Comparison of ENCODE assay signal across 1 cellular context in genomic region chr7:978049-978346, GRCh38.
TF ChIP-seq lines count a peak whose summit lies in the region.

No MANE protein-coding gene starts in this region.

TF ChIP-seq in HepG2, 621 proteins besides CTCF, POLR2A, EP300 and RAD21:
- TF ChIP-seq ZNF670 (CRISPR knock-in tag; IDR thresholded peaks at IDR 0.05; ENCODE audit: borderline replicate concordance) = 0 out of 2 replicates have a peak, but pooled peaks have one; percentile 2
- TF ChIP-seq ZFP36L1 (CRISPR knock-in tag; IDR thresholded peaks at IDR 0.05) = peak; percentile 65; the same call in 1 of the 2 replicates
- TF ChIP-seq ZNF646 (CRISPR knock-in tag; IDR thresholded peaks at IDR 0.05) = 0 out of 2 replicates have a peak, but pooled peaks have one; percentile 1
- TF ChIP-seq ZNF674 (CRISPR knock-in tag; IDR thresholded peaks at IDR 0.05; ENCODE audit: low read depth) = 0 out of 2 replicates have a peak, but pooled peaks have one; percentile 31
- TF ChIP-seq ZNF549 (CRISPR knock-in tag; IDR thresholded peaks at IDR 0.05) = no peak
- peak; percentile 81; the same call in 1 of the 2 replicates for TF ChIP-seq ZNF558 (CRISPR knock-in tag; IDR thresholded peaks at IDR 0.05; ENCODE audit: borderline replicate concordance)
- no peak for TF ChIP-seq MATR3 (CRISPR knock-in tag; IDR thresholded peaks at IDR 0.05)
- TF ChIP-seq ZNF564 (CRISPR knock-in tag; IDR thresholded peaks at IDR 0.05) = 0 out of 2 replicates have a peak, but pooled peaks have one; percentile 7
- peak; percentile 38; the same call in 1 of the 2 replicates for TF ChIP-seq ARNT2 (CRISPR knock-in tag; IDR thresholded peaks at IDR 0.05; ENCODE audit: low read depth)
- no peak for TF ChIP-seq USF2 (IDR thresholded peaks at IDR 0.05; ENCODE audit: low read depth, low read length)
- TF ChIP-seq USF2 (CRISPR knock-in tag; IDR thresholded peaks at IDR 0.05; ENCODE audit: borderline replicate concordance) = 0 out of 2 replicates have a peak, but pooled peaks have one; percentile 19
TF ChIP-seq in HepG2: peak in this region for 8.
